In genomic region chr10:15775513-15775912, GRCh38 we compare ENCODE assay signal across 15 cellular contexts. TPM values are rescaled to one million over a fixed set of nuclear protein-coding genes. Genes with fewer than 3 reads are reported as not detected.
DNase-seq lines count a peak whose midpoint lies in the region; ATAC-seq and TF ChIP-seq lines count a peak whose summit lies in the region.
"Had no signal": no experiment of that assay in that cellular context is flagged by ENCODE, and none has a peak within 500 bp of the region (broad histone marks: within the 10 kb centered on the region; RNA-seq: fewer than 3 reads in every experiment).

No MANE protein-coding gene starts in this region.

- DNase-seq in EH (ENCODE audit: low read depth) = peak; percentile 93
- DNase-seq in PC-3 = peak; percentile 28
- DNase-seq in fibroblast of lung (ENCODE audit: low read depth in 2 of 2) = peak; percentile 85 to 89
- peak; percentile 8 for DNase-seq in renal cortical epithelial cell (ENCODE audit: low read depth)
- no peak for DNase-seq in prostate gland (ENCODE audit: low spot score)
- no peak for DNase-seq in GF-D8 (lab: John Stamatoyannopoulos, UW)
- DNase-seq in aorta = no peak
- DNase-seq: CD4-positive, CD25-positive, alpha-beta regulatory T cell; NCI-H1436 treated with DMSO at 0.1 percent for 48 hours; NCI-H446; spleen; stimulated activated naive CD4-positive, alpha-beta T cell treated with Interleukin-2 at 50 U/mL for 16 hours had no signal

- H3K79me2 ChIP-seq in PC-3 (ENCODE audit: low read length) = no peaks in the 10 kb centered on the region
- H3K79me2 ChIP-seq in fibroblast of lung (ENCODE audit: control insufficient read depth, insufficient read depth, low read length) = no peaks in the 10 kb centered on the region

- POLR2A ChIA-PET in PC-3 (lab: Charles Lee; ENCODE audit: unreplicated experiment) = interaction anchor here (0.7 kb wide), 1 partner anchor 45 kb away, joined by 4 read pairs; no protein-coding TSS in a partner anchor

- no TSS peak for BruUV-seq in PC-3 (replicated peaks; lab: Mats Ljungman, UMichigan)

- CTCF ChIA-PET in PC-3 (lab: Charles Lee) = no interaction called here

- H3K4me1 ChIP-seq in PC-3 (ENCODE audit: insufficient read depth, low read length) = peaks cover 4% of the 10 kb centered on the region; the same call in 1 of the 2 replicates
- no peaks in the 10 kb centered on the region for H3K4me1 ChIP-seq in fibroblast of lung (ENCODE audit: control insufficient read depth, extremely low read depth, insufficient read depth, low read length)
- no peaks in the 10 kb centered on the region for H3K4me1 ChIP-seq in prostate gland (replicated peaks)
- H3K4me1 ChIP-seq in aorta (ENCODE audit: control insufficient read depth in 1 of 2, insufficient read depth in 2 of 2, low read length in 2 of 2) = peaks cover 2% of the 10 kb centered on the region in 2 donors
- H3K4me1 ChIP-seq: spleen had no signal

- H3K9ac ChIP-seq in PC-3 (ENCODE audit: low read length) = no peak overlapping the region
- no peak overlapping the region for H3K9ac ChIP-seq in fibroblast of lung (ENCODE audit: insufficient read depth, low read length)
- H3K9ac ChIP-seq: KMS-11 had no signal

- ATAC-seq in PC-3 (no peak), HG02981 (IDR thresholded peaks at IDR 0.05; ENCODE audit: unreplicated experiment) (no peak), aorta (ENCODE audit: low FRiP score) (no peak)

- no peaks in the 10 kb centered on the region for H3K27me3 ChIP-seq in PC-3 (ENCODE audit: low read length)
- H3K27me3 ChIP-seq in fibroblast of lung (ENCODE audit: control insufficient read depth, insufficient read depth, low read length) = no peaks in the 10 kb centered on the region
- H3K27me3 ChIP-seq in prostate gland (replicated peaks; ENCODE audit: insufficient read depth) = no peaks in the 10 kb centered on the region
- no peaks in the 10 kb centered on the region for H3K27me3 ChIP-seq in aorta (ENCODE audit: control insufficient read depth in 1 of 2, insufficient read depth in 2 of 2, low read length in 1 of 2)
- H3K27me3 ChIP-seq: spleen had no signal

- WGBS in prostate gland = 97% methylated on average over 1 of the region's 1 CpG
- 6 to 9% methylated on average over 1 of the region's 1 CpG for WGBS in aorta, 2 donors

- TF ChIP-seq CTCF in PC-3 (conservative IDR thresholded peaks at IDR 0.05; ENCODE audit: low read depth, low read length) = no peak
- no peak for TF ChIP-seq CTCF in fibroblast of lung (conservative IDR thresholded peaks at IDR 0.05 in 1 of 2, IDR thresholded peaks at IDR 0.05 in 1 of 2; ENCODE audit: low read depth in 1 of 2, low read length in 2 of 2)
- no peak for TF ChIP-seq CTCF in prostate gland (IDR thresholded peaks at IDR 0.05)

- H3F3A ChIP-seq in PC-3 (ENCODE audit: low read length, unreplicated experiment) = no peaks in the 10 kb centered on the region

- H3K36me3 ChIP-seq in PC-3 (ENCODE audit: low read depth, low read length) (no peaks in the 10 kb centered on the region), fibroblast of lung (ENCODE audit: control insufficient read depth, insufficient read depth, low read length) (no peaks in the 10 kb centered on the region), prostate gland (no peaks in the 10 kb centered on the region), aorta (ENCODE audit: control insufficient read depth in 1 of 2, insufficient read depth in 2 of 2, low read length in 1 of 2) (no peaks in the 10 kb centered on the region)

- no peaks in the 10 kb centered on the region for H4K20me1 ChIP-seq in PC-3 (ENCODE audit: low read length)
- no peaks in the 10 kb centered on the region for H4K20me1 ChIP-seq in fibroblast of lung (ENCODE audit: control insufficient read depth, extremely low read depth, insufficient read depth, low read length)

- H3K9me3 ChIP-seq in PC-3 (ENCODE audit: low read length) = no peaks in the 10 kb centered on the region
- H3K9me3 ChIP-seq in fibroblast of lung (ENCODE audit: control insufficient read depth, insufficient read depth, low read depth, low read length) = no peaks in the 10 kb centered on the region
- H3K9me3 ChIP-seq in prostate gland = no peaks in the 10 kb centered on the region
- no peaks in the 10 kb centered on the region for H3K9me3 ChIP-seq in aorta (ENCODE audit: control insufficient read depth, low read length)

- TF ChIP-seq POLR2A in prostate gland (IDR thresholded peaks at IDR 0.05) = no peak

- H3K4me2 ChIP-seq in PC-3 (ENCODE audit: low read length) (no peak overlapping the region), fibroblast of lung (ENCODE audit: extremely low read depth, insufficient read depth, low read length) (peak overlapping the region; percentile 25)
- H3K4me2 ChIP-seq: KMS-11 had no signal

- H3K27ac ChIP-seq in PC-3 (ENCODE audit: low read length) (no peak overlapping the region), fibroblast of lung (ENCODE audit: insufficient read depth, low read length) (no peak overlapping the region), prostate gland (no peak overlapping the region), aorta (ENCODE audit: low read depth in 1 of 2, low read length in 2 of 2) (no peak overlapping the region)
- H3K27ac ChIP-seq: KMS-11, spleen had no signal

- H3K4me3 ChIP-seq in PC-3 (ENCODE audit: low read length) = no peak overlapping the region
- H3K4me3 ChIP-seq in fibroblast of lung (replicated peaks in 1 of 4; ENCODE audit: control extremely low read depth in 1 of 4, insufficient read depth in 1 of 4, low read depth in 3 of 4, low read length in 4 of 4) = no peak overlapping the region
- no peak overlapping the region for H3K4me3 ChIP-seq in prostate gland
- no peak overlapping the region for H3K4me3 ChIP-seq in aorta (ENCODE audit: low read length in 2 of 2)
- H3K4me3 ChIP-seq: spleen had no signal

- no peak overlapping the region for H2AFZ ChIP-seq in PC-3 (ENCODE audit: low read length)
- H2AFZ ChIP-seq in fibroblast of lung (ENCODE audit: low read length) = no peak overlapping the region

- no peaks in the 10 kb centered on the region for H3K9me2 ChIP-seq in PC-3 (replicated peaks; ENCODE audit: low read length)

- intact Hi-C loops in PC-3 (cut with micrococcal nuclease) = no loop called here
- intact Hi-C loops in prostate gland (cut with DNase I) = no loop called here
- intact Hi-C loops in aorta (cut with DNase I) = no loop called here

RNA-seq across cellular contexts. Expression of gene ITGA8, which starts 55.8 kb away (rescaled TPM):
- total RNA-seq in PC-3 (2014; rRNA removed) (not detected in 2 replicates), fibroblast of lung (0.99 and 1.3 TPM in 2 replicates), renal cortical epithelial cell (under 0.01 and 0.05 TPM in 2 replicates), prostate gland (10 to 100 TPM; 10.3 to 11.2 TPM), aorta (100 to 1,000 TPM; 516 to 885 TPM)
- polyA plus RNA-seq in fibroblast of lung (0.62 and 0.66 TPM in 2 replicates), aorta (100 to 1,000 TPM; 149 to 336 TPM)
- 0.37 and 0.38 TPM in 2 replicates for polyA plus RNA-seq in fibroblast of lung (2012)
- polyA minus RNA-seq in fibroblast of lung (ENCODE audit: low replicate concordance) = 0.15 TPM in 1 of 2 replicates, not detected in the other
- total RNA-seq: activated T-helper 2 cell treated with anti-CD3 and anti-CD28 coated beads, Interferon-gamma antibody, Interleukin-2, Interleukin-4, amounts not matched to agents 10 μg/mL and 5 μg/mL and 100 μg/mL, durations not matched to agents 14 hours and 24 hours and 36 hours; CD4-positive, CD25-positive, alpha-beta regulatory T cell had no signal
- polyA plus RNA-seq: CD4-positive, CD25-positive, alpha-beta regulatory T cell had no signal

Comparison
In these comparisons a context has a peak if more than half of its experiments do, and no peak if none do; other contexts are left out.
1. DNase-seq: peak in EH (single experiment), PC-3 (single experiment), fibroblast of lung (2 of 2) and renal cortical epithelial cell (single experiment); none in prostate gland (single experiment), GF-D8 (single experiment) and aorta (0 of 2).
2. RNA of gene ITGA8, which starts 55.8 kb away (total RNA-seq): 516 to 885 TPM in aorta; 10.3 to 11.2 TPM in prostate gland, 0.99 to 1.3 TPM in fibroblast of lung, under 0.01 to 0.05 TPM in renal cortical epithelial cell and not detected in PC-3; every median in the first group is over 10 times any median in the second.